ENCODE assay signal across 28 cellular contexts in the genomic region with DNA sequence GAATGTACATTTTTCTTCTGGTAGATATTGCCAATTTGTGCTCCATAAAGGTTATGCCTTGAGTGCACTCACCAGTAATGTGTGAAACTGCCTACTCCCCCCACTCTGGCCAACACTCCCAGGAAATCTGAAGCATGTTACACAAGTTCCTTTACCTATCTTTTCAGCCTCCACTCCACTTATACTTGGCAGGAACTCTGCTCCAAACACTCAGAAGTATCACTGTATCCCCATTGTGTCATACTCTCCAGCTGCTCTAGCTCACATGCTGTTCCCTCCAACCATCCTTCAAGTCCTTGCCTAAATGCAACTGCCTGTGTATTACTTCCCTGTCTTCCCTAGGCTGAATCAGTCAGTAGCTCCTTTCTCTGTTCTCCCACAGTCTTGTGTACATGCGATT. TPM values are rescaled to one million over a fixed set of nuclear protein-coding genes. Genes with fewer than 3 reads are reported as not detected.
"Had no signal": no experiment of that assay in that cellular context is flagged by ENCODE, and none has a peak within 500 bp of the region (broad histone marks: within the 10 kb centered on the region; RNA-seq: fewer than 3 reads in every experiment).

No MANE protein-coding gene starts in this region.

- H3K4me1 ChIP-seq: vagina had no signal

- H3K9me3 ChIP-seq: thoracic aorta, vagina had no signal

- H3K4me3 ChIP-seq: thoracic aorta, vagina had no signal

- H3K27me3 ChIP-seq: brain microvascular endothelial cell, vagina had no signal

- DNase-seq: activated CD4-positive, alpha-beta memory T cell treated with anti-CD3 and anti-CD28 coated beads for 36 hours; activated CD4-positive, alpha-beta T cell treated with anti-CD3 and anti-CD28 coated beads, Interleukin-2, amount 10 ng/mL, durations not matched to agents 24 days and 14 days; activated CD4-positive, CD25-positive, alpha-beta regulatory T cell treated with anti-CD3 and anti-CD28 coated beads, Interleukin-2, amount 50 U/mL, for 72 hours; activated CD8-positive, alpha-beta memory T cell treated with anti-CD3 and anti-CD28 coated beads, Interleukin-2, amount 50 U/mL, for 48 hours; activated gamma-delta T cell; activated naive CD4-positive, alpha-beta T cell treated with anti-CD3 and anti-CD28 coated beads, Interleukin-2, amount 10 ng/mL, durations not matched to agents 7 days and 5 days; activated naive CD8-positive, alpha-beta T cell treated with anti-CD3 and anti-CD28 coated beads, Interleukin-2, amount 10 ng/mL, durations not matched to agents 7 days and 5 days; activated T-cell treated with anti-CD3 and anti-CD28 coated beads, Interleukin-2, amount 50 U/mL, for 24 hours; amniotic stem cell; brain microvascular endothelial cell; caudate nucleus; cortex of kidney; foreskin fibroblast; head of caudate nucleus; hypothalamus; mammary epithelial cell; small intestine; stimulated activated CD4-positive, alpha-beta T cell treated with anti-CD3 and anti-CD28 coated beads, Interleukin-4, amount 100 ng/mL, for 24 hours; T-helper 2 cell; trophoblast cell had no signal

- ATAC-seq: sciatic nerve; stimulated activated effector memory CD8-positive, alpha-beta T cell treated with anti-CD3 and anti-CD28 coated beads, Interleukin-12 subunit alpha, Interleukin-12 subunit beta, amount 100 ng/mL, for 72 hours had no signal

- H3K36me3 ChIP-seq: brain microvascular endothelial cell, thoracic aorta, vagina had no signal

- FAIRE-seq: astrocyte, endothelial cell of umbilical vein, small intestine had no signal

- H3K27ac ChIP-seq: brain microvascular endothelial cell, thoracic aorta, vagina had no signal

RNA-seq across cellular contexts. Expression of a gene that starts 28.3 kb away (rescaled TPM):
- total RNA-seq: activated CD4-positive, alpha-beta memory T cell treated with anti-CD3 and anti-CD28 coated beads for 36 hours; chondrocyte; endothelial cell of umbilical vein; kidney epithelial cell; mammary epithelial cell; sciatic nerve; thoracic aorta; vagina had no signal
